1 cellular context compared by ENCODE assay signal in the genomic region with DNA sequence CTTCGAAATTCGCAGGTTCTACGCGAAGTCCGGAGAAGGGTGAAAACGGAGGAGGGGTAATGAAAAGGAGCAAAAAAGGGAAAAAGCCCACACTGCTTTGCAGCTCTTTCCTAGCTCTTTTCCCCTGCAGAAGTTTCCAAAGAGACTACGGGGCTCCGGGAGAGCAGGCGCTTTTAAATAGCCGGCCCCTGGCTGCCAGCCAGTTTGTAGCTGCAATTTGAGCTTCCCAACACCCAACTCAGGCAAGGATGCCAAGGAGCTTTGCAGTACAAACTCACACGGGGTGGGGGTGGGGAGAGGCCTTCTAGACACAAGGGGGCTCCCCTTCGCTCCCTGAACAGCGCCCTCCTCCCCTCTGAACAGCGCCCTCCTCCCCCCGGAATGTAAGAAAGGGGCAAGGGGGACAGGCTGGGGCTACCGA.
TF ChIP-seq lines count a peak whose summit lies in the region.

A gene with protein sequence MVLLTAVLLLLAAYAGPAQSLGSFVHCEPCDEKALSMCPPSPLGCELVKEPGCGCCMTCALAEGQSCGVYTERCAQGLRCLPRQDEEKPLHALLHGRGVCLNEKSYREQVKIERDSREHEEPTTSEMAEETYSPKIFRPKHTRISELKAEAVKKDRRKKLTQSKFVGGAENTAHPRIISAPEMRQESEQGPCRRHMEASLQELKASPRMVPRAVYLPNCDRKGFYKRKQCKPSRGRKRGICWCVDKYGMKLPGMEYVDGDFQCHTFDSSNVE (minus strand): TSS at position 149 of the 421 bp plus-strand sequence. CDS start 774 bp downstream, outside the sequence.

TF ChIP-seq in H1, 55 proteins besides CTCF, POLR2A, EP300 and RAD21:
- TF ChIP-seq EGR1 (IDR thresholded peaks at IDR 0.05; ENCODE audit: borderline replicate concordance, low read depth, low read length) (no peak), TEAD4 (IDR thresholded peaks at IDR 0.05; ENCODE audit: low read depth, low read length) (peak; percentile 94), CBX5 (IDR thresholded peaks at IDR 0.05; ENCODE audit: low read depth, low read length) (no peak), PHF8 (conservative IDR thresholded peaks at IDR 0.05; ENCODE audit: low read depth, low read length) (no peak), CEBPB (IDR thresholded peaks at IDR 0.05; ENCODE audit: low read depth, low read length) (no peak), RFX5 (IDR thresholded peaks at IDR 0.05; ENCODE audit: borderline replicate concordance, low read depth, low read length) (no peak), RNF2 (IDR thresholded peaks at IDR 0.05; ENCODE audit: borderline replicate concordance, low read depth, low read length, missing control alignments, poor library complexity, severe bottlenecking) (no peak), KDM1A (IDR thresholded peaks at IDR 0.05; ENCODE audit: borderline replicate concordance, low read length) (no peak), GTF2F1 (IDR thresholded peaks at IDR 0.05; ENCODE audit: borderline replicate concordance, low read depth, low read length) (no peak), FOSL1 (IDR thresholded peaks at IDR 0.05; ENCODE audit: insufficient read depth, low read depth, low read length) (no peak), SP4 (IDR thresholded peaks at IDR 0.05; ENCODE audit: low read length) (no peak), CBX8 (IDR thresholded peaks at IDR 0.05; ENCODE audit: borderline replicate concordance, low read depth, low read length) (no peak), TAF1 (IDR thresholded peaks at IDR 0.05; ENCODE audit: low read depth, low read length) (peak; percentile 77), SP1 (IDR thresholded peaks at IDR 0.05; ENCODE audit: low read depth, low read length) (no peak), BACH1 (IDR thresholded peaks at IDR 0.05; ENCODE audit: low read length) (no peak), MAFK (IDR thresholded peaks at IDR 0.05; ENCODE audit: low read depth, low read length) (no peak), SP2 (IDR thresholded peaks at IDR 0.05; ENCODE audit: low read length) (no peak), HDAC2 (IDR thresholded peaks at IDR 0.05; ENCODE audit: borderline replicate concordance in 1 of 2, low read depth in 2 of 2, low read length in 2 of 2) (0 out of 4 replicates have a peak, but pooled peaks of 1 of the 2 experiments have one; percentile 51), JUN (IDR thresholded peaks at IDR 0.05; ENCODE audit: low read depth, low read length) (no peak), POU5F1 (IDR thresholded peaks at IDR 0.05; ENCODE audit: low read depth, low read length) (no peak), SIX5 (IDR thresholded peaks at IDR 0.05; ENCODE audit: low read depth, low read length) (no peak), KDM4A (IDR thresholded peaks at IDR 0.05; ENCODE audit: low read depth, low read length, severe bottlenecking) (no peak), TAF7 (optimal IDR thresholded peaks at IDR 0.05; ENCODE audit: borderline replicate concordance, low read depth, low read length) (no peak), JUND (IDR thresholded peaks at IDR 0.05; ENCODE audit: low read length) (0 out of 2 replicates have a peak, but pooled peaks have one; percentile 9), RBBP5 (IDR thresholded peaks at IDR 0.05; ENCODE audit: borderline replicate concordance, low read depth, low read length) (no peak), SIRT6 (IDR thresholded peaks at IDR 0.05; ENCODE audit: low read length) (no peak), BCL11A (IDR thresholded peaks at IDR 0.05; ENCODE audit: low read depth in 2 of 2, low read length in 2 of 2) (no peak), YY1 (IDR thresholded peaks at IDR 0.05; ENCODE audit: low read depth, low read length) (no peak), ASH2L (IDR thresholded peaks at IDR 0.05; ENCODE audit: low read length) (no peak), KDM5A (IDR thresholded peaks at IDR 0.05; ENCODE audit: low read length) (no peak), CHD1 (IDR thresholded peaks at IDR 0.05; ENCODE audit: low read depth, low read length) (no peak), HDAC6 (IDR thresholded peaks at IDR 0.05; ENCODE audit: low read depth, low read length) (no peak), SAP30 (IDR thresholded peaks at IDR 0.05; ENCODE audit: insufficient read depth, insufficient replicate concordance, low read length) (no peak), NRF1 (IDR thresholded peaks at IDR 0.05; ENCODE audit: low read depth, low read length) (no peak), SUZ12 (IDR thresholded peaks at IDR 0.05; ENCODE audit: low read length) (no peak), CTBP2 (IDR thresholded peaks at IDR 0.05; ENCODE audit: borderline replicate concordance, insufficient read depth, insufficient read length, low read length) (no peak), EZH2 (IDR thresholded peaks at IDR 0.05; ENCODE audit: low read depth, low read length, severe bottlenecking) (no peak), RXRA (IDR thresholded peaks at IDR 0.05; ENCODE audit: insufficient read depth, low read depth, low read length) (no peak), BRCA1 (IDR thresholded peaks at IDR 0.05; ENCODE audit: low read depth, low read length) (no peak), POLR2AphosphoS5 (IDR thresholded peaks at IDR 0.05; ENCODE audit: low read depth, low read length) (no peak), SRF (IDR thresholded peaks at IDR 0.05; ENCODE audit: low read depth, low read length) (no peak), ZNF274 (IDR thresholded peaks at IDR 0.05; ENCODE audit: borderline replicate concordance, extremely low read depth, low read length) (no peak), CHD2 (IDR thresholded peaks at IDR 0.05; ENCODE audit: low read length) (no peak), GABPA (IDR thresholded peaks at IDR 0.05; ENCODE audit: borderline replicate concordance, insufficient read depth, low read length) (no peak), SIN3A (conservative IDR thresholded peaks at IDR 0.05 in 1 of 2, IDR thresholded peaks at IDR 0.05 in 1 of 2; ENCODE audit: low read depth in 1 of 2, low read length in 2 of 2) (0 out of 4 replicates have a peak, but pooled peaks of 1 of the 2 experiments have one; percentile 20), NANOG (IDR thresholded peaks at IDR 0.05; ENCODE audit: insufficient read depth, low read depth, low read length, poor library complexity, severe bottlenecking) (no peak), TBP (IDR thresholded peaks at IDR 0.05; ENCODE audit: low read depth, low read length) (peak; percentile 83), CREB1 (IDR thresholded peaks at IDR 0.05) (no peak), TCF12 (IDR thresholded peaks at IDR 0.05; ENCODE audit: low read depth, low read length) (0 out of 2 replicates have a peak, but pooled peaks have one; percentile 17)
- TF ChIP-seq, protein P1, sequence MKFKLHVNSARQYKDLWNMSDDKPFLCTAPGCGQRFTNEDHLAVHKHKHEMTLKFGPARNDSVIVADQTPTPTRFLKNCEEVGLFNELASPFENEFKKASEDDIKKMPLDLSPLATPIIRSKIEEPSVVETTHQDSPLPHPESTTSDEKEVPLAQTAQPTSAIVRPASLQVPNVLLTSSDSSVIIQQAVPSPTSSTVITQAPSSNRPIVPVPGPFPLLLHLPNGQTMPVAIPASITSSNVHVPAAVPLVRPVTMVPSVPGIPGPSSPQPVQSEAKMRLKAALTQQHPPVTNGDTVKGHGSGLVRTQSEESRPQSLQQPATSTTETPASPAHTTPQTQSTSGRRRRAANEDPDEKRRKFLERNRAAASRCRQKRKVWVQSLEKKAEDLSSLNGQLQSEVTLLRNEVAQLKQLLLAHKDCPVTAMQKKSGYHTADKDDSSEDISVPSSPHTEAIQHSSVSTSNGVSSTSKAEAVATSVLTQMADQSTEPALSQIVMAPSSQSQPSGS (IDR thresholded peaks at IDR 0.05; ENCODE audit: low read length), result no peak
- TF ChIP-seq, protein P2, sequence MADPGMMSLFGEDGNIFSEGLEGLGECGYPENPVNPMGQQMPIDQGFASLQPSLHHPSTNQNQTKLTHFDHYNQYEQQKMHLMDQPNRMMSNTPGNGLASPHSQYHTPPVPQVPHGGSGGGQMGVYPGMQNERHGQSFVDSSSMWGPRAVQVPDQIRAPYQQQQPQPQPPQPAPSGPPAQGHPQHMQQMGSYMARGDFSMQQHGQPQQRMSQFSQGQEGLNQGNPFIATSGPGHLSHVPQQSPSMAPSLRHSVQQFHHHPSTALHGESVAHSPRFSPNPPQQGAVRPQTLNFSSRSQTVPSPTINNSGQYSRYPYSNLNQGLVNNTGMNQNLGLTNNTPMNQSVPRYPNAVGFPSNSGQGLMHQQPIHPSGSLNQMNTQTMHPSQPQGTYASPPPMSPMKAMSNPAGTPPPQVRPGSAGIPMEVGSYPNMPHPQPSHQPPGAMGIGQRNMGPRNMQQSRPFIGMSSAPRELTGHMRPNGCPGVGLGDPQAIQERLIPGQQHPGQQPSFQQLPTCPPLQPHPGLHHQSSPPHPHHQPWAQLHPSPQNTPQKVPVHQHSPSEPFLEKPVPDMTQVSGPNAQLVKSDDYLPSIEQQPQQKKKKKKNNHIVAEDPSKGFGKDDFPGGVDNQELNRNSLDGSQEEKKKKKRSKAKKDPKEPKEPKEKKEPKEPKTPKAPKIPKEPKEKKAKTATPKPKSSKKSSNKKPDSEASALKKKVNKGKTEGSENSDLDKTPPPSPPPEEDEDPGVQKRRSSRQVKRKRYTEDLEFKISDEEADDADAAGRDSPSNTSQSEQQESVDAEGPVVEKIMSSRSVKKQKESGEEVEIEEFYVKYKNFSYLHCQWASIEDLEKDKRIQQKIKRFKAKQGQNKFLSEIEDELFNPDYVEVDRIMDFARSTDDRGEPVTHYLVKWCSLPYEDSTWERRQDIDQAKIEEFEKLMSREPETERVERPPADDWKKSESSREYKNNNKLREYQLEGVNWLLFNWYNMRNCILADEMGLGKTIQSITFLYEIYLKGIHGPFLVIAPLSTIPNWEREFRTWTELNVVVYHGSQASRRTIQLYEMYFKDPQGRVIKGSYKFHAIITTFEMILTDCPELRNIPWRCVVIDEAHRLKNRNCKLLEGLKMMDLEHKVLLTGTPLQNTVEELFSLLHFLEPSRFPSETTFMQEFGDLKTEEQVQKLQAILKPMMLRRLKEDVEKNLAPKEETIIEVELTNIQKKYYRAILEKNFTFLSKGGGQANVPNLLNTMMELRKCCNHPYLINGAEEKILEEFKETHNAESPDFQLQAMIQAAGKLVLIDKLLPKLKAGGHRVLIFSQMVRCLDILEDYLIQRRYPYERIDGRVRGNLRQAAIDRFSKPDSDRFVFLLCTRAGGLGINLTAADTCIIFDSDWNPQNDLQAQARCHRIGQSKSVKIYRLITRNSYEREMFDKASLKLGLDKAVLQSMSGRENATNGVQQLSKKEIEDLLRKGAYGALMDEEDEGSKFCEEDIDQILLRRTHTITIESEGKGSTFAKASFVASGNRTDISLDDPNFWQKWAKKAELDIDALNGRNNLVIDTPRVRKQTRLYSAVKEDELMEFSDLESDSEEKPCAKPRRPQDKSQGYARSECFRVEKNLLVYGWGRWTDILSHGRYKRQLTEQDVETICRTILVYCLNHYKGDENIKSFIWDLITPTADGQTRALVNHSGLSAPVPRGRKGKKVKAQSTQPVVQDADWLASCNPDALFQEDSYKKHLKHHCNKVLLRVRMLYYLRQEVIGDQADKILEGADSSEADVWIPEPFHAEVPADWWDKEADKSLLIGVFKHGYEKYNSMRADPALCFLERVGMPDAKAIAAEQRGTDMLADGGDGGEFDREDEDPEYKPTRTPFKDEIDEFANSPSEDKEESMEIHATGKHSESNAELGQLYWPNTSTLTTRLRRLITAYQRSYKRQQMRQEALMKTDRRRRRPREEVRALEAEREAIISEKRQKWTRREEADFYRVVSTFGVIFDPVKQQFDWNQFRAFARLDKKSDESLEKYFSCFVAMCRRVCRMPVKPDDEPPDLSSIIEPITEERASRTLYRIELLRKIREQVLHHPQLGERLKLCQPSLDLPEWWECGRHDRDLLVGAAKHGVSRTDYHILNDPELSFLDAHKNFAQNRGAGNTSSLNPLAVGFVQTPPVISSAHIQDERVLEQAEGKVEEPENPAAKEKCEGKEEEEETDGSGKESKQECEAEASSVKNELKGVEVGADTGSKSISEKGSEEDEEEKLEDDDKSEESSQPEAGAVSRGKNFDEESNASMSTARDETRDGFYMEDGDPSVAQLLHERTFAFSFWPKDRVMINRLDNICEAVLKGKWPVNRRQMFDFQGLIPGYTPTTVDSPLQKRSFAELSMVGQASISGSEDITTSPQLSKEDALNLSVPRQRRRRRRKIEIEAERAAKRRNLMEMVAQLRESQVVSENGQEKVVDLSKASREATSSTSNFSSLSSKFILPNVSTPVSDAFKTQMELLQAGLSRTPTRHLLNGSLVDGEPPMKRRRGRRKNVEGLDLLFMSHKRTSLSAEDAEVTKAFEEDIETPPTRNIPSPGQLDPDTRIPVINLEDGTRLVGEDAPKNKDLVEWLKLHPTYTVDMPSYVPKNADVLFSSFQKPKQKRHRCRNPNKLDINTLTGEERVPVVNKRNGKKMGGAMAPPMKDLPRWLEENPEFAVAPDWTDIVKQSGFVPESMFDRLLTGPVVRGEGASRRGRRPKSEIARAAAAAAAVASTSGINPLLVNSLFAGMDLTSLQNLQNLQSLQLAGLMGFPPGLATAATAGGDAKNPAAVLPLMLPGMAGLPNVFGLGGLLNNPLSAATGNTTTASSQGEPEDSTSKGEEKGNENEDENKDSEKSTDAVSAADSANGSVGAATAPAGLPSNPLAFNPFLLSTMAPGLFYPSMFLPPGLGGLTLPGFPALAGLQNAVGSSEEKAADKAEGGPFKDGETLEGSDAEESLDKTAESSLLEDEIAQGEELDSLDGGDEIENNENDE (IDR thresholded peaks at IDR 0.05; ENCODE audit: insufficient replicate concordance, low read length), result no peak
- TF ChIP-seq, protein P3, sequence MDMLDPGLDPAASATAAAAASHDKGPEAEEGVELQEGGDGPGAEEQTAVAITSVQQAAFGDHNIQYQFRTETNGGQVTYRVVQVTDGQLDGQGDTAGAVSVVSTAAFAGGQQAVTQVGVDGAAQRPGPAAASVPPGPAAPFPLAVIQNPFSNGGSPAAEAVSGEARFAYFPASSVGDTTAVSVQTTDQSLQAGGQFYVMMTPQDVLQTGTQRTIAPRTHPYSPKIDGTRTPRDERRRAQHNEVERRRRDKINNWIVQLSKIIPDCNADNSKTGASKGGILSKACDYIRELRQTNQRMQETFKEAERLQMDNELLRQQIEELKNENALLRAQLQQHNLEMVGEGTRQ (IDR thresholded peaks at IDR 0.05; ENCODE audit: low read length), result no peak
- TF ChIP-seq, protein P4, sequence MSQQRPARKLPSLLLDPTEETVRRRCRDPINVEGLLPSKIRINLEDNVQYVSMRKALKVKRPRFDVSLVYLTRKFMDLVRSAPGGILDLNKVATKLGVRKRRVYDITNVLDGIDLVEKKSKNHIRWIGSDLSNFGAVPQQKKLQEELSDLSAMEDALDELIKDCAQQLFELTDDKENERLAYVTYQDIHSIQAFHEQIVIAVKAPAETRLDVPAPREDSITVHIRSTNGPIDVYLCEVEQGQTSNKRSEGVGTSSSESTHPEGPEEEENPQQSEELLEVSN (IDR thresholded peaks at IDR 0.05), result no peak
- TF ChIP-seq, protein P5, sequence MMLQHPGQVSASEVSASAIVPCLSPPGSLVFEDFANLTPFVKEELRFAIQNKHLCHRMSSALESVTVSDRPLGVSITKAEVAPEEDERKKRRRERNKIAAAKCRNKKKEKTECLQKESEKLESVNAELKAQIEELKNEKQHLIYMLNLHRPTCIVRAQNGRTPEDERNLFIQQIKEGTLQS (IDR thresholded peaks at IDR 0.05; ENCODE audit: insufficient read depth, low read depth, low read length), result no peak
- TF ChIP-seq, protein P6, sequence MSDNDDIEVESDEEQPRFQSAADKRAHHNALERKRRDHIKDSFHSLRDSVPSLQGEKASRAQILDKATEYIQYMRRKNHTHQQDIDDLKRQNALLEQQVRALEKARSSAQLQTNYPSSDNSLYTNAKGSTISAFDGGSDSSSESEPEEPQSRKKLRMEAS (IDR thresholded peaks at IDR 0.05), result no peak
